10 cellular contexts compared by ENCODE assay signal in genomic region chr15:68205949-68206539, GRCh38. TPM values are rescaled to one million over a fixed set of nuclear protein-coding genes. Genes with fewer than 3 reads are reported as not detected.
DNase-seq lines count a peak whose midpoint lies in the region; ATAC-seq, FAIRE-seq and TF ChIP-seq lines count a peak whose summit lies in the region.
"Had no signal": no experiment of that assay in that cellular context is flagged by ENCODE, and none has a peak within 500 bp of the region (broad histone marks: within the 10 kb centered on the region; RNA-seq: fewer than 3 reads in every experiment).

No MANE protein-coding gene starts in this region.

- 0 out of 2 replicates have a peak, but pooled peaks cover 9% of the 10 kb centered on the region for H4K20me1 ChIP-seq in K562 (replicated peaks; ENCODE audit: control insufficient read depth, insufficient read depth, low read length)
- no peaks in the 10 kb centered on the region for H4K20me1 ChIP-seq in Karpas-422 (ENCODE audit: insufficient read depth, low read depth, low read length)

- 0 out of 2 replicates have a peak, but pooled peaks have one; percentile 48 for TF ChIP-seq EP300 in K562 (IDR thresholded peaks at IDR 0.05; ENCODE audit: low read length)

- TF ChIP-seq RAD21 in K562 (CRISPR knock-in tag; conservative IDR thresholded peaks at IDR 0.05 in 1 of 2, IDR thresholded peaks at IDR 0.05 in 1 of 2) (no peak), liver (IDR thresholded peaks at IDR 0.05) (no peak)

- FAIRE-seq in K562 (lab: Jason Lieb, UNC): peak; percentile 88

- H2AFZ ChIP-seq in K562 (ENCODE audit: low read depth, low read length) (peak overlapping the region; percentile 32; the same call in 1 of the 2 replicates), Karpas-422 (ENCODE audit: low read length) (no peak overlapping the region)

- H3K27ac Mint-ChIP-seq in activated CD4-positive, alpha-beta T cell treated with anti-CD3 and anti-CD28 coated beads, Interleukin-2, amount 10 ng/mL, durations not matched to agents 7 days and 5 days: peak overlapping the region; percentile 83
- H3K27ac Mint-ChIP-seq in activated CD4-positive, alpha-beta T cell treated with anti-CD3 and anti-CD28 coated beads for 36 hours: no peak overlapping the region
- H3K27ac Mint-ChIP-seq: activated T-cell treated with anti-CD3 and anti-CD28 coated beads, Interleukin-2, amount 50 U/mL, for 72 hours had no signal

- ATAC-seq in activated CD4-positive, alpha-beta T cell treated with anti-CD3 and anti-CD28 coated beads for 36 hours: no peak
- ATAC-seq in K562 (peak; percentile 86), GM21447 (IDR thresholded peaks at IDR 0.05; ENCODE audit: unreplicated experiment) (no peak), GM18511 (IDR thresholded peaks at IDR 0.05; ENCODE audit: unreplicated experiment) (no peak)
- ATAC-seq: activated T-cell treated with anti-CD3 and anti-CD28 coated beads, Interleukin-2, amount 50 U/mL, for 72 hours had no signal

- H3K4me2 ChIP-seq in K562 (ENCODE audit: insufficient read depth, low read length) (peak overlapping the region; percentile 65), Karpas-422 (ENCODE audit: low read depth, low read length, poor library complexity, severe bottlenecking) (no peak overlapping the region)

- H3K27me3 Mint-ChIP-seq in activated CD4-positive, alpha-beta T cell treated with anti-CD3 and anti-CD28 coated beads, Interleukin-2, amount 10 ng/mL, durations not matched to agents 7 days and 5 days: no peaks in the 10 kb centered on the region
- no peaks in the 10 kb centered on the region for H3K27me3 Mint-ChIP-seq in activated CD4-positive, alpha-beta T cell treated with anti-CD3 and anti-CD28 coated beads for 36 hours

- H3K4me1 Mint-ChIP-seq in activated CD4-positive, alpha-beta T cell treated with anti-CD3 and anti-CD28 coated beads, Interleukin-2, amount 10 ng/mL, durations not matched to agents 7 days and 5 days: peaks cover 39% of the 10 kb centered on the region
- H3K4me1 Mint-ChIP-seq in activated CD4-positive, alpha-beta T cell treated with anti-CD3 and anti-CD28 coated beads for 36 hours: peaks cover 24% of the 10 kb centered on the region

- H3K9me3 Mint-ChIP-seq in activated CD4-positive, alpha-beta T cell treated with anti-CD3 and anti-CD28 coated beads, Interleukin-2, amount 10 ng/mL, durations not matched to agents 7 days and 5 days: no peaks in the 10 kb centered on the region
- no peaks in the 10 kb centered on the region for H3K9me3 Mint-ChIP-seq in activated CD4-positive, alpha-beta T cell treated with anti-CD3 and anti-CD28 coated beads for 36 hours (ENCODE audit: low read depth)
- H3K9me3 Mint-ChIP-seq: activated T-cell treated with anti-CD3 and anti-CD28 coated beads, Interleukin-2, amount 50 U/mL, for 72 hours had no signal

- H3K9me1 ChIP-seq in K562 (ENCODE audit: control insufficient read depth, insufficient read depth, low read length): no peaks in the 10 kb centered on the region

- POLR2A ChIA-PET in activated CD4-positive, alpha-beta T cell treated with anti-CD3 and anti-CD28 coated beads, Interleukin-2, amount 10 ng/mL, durations not matched to agents 7 days and 5 days (lab: Charles Lee): no interaction called here
- POLR2A ChIA-PET in activated CD4-positive, alpha-beta T cell treated with anti-CD3 and anti-CD28 coated beads for 36 hours (lab: Charles Lee): no interaction called here
- POLR2A ChIA-PET in K562 (lab: Yijun Ruan, JAX): interaction anchor here (0.6 to 1.3 kb wide), 4 partner anchors 11 to 312 kb away, joined by 3 to 4 read pairs (median 4); no protein-coding TSS in a partner anchor

- H3K27me3 ChIP-seq in K562 (ENCODE audit: control insufficient read depth in 2 of 2, insufficient read depth in 2 of 2, low read length in 2 of 2) (no peaks in the 10 kb centered on the region), liver (ENCODE audit: control insufficient read depth in 4 of 4, insufficient read depth in 4 of 4, low read length in 3 of 4) (no peaks in the 10 kb centered on the region), tibial artery (peaks cover 0 to 5% of the 10 kb centered on the region in 2 donors), Karpas-422 (ENCODE audit: low read length) (no peaks in the 10 kb centered on the region)

- BruUV-seq in K562 (replicated peaks; lab: Mats Ljungman, UMichigan): no TSS peak

- H3K4me3 ChIP-seq in K562 (peak overlapping the region; percentile 27; the same call in 1 of the 2 replicates), liver (ENCODE audit: low read depth in 1 of 3, low read length in 3 of 3) (peak overlapping the region in 1 of 3 donors; percentile 5), tibial artery (peak overlapping the region in 1 of 2 donors; percentile 1), Karpas-422 (ENCODE audit: low read length) (no peak overlapping the region)

- H3K36me3 Mint-ChIP-seq in activated CD4-positive, alpha-beta T cell treated with anti-CD3 and anti-CD28 coated beads, Interleukin-2, amount 10 ng/mL, durations not matched to agents 7 days and 5 days (ENCODE audit: low read depth): peaks cover 1% of the 10 kb centered on the region
- peaks cover 7% of the 10 kb centered on the region for H3K36me3 Mint-ChIP-seq in activated CD4-positive, alpha-beta T cell treated with anti-CD3 and anti-CD28 coated beads for 36 hours (ENCODE audit: low read depth)

- in situ Hi-C loops in K562 (cut with MboI): no loop called here

- no peaks in the 10 kb centered on the region for H3K9me3 ChIP-seq in K562 (replicated peaks; ENCODE audit: control insufficient read depth, insufficient read depth, low read depth, low read length)
- H3K9me3 ChIP-seq in liver (ENCODE audit: control insufficient read depth in 4 of 4, low read length in 3 of 4): no peaks in the 10 kb centered on the region
- H3K9me3 ChIP-seq in tibial artery: no peaks in the 10 kb centered on the region
- H3K9me3 ChIP-seq in Karpas-422 (ENCODE audit: low read length): no peaks in the 10 kb centered on the region

- 0 out of 2 replicates have a peak, but pooled peaks have one; percentile 37 for TF ChIP-seq POLR2A in K562 (conservative IDR thresholded peaks at IDR 0.05)

- TF ChIP-seq CTCF in K562 (IDR thresholded peaks at IDR 0.05 in 2 of 3, conservative IDR thresholded peaks at IDR 0.05 in 1 of 3; ENCODE audit: insufficient read depth in 2 of 3, low read depth in 1 of 3, low read length in 3 of 3): no peak
- TF ChIP-seq CTCF in liver (IDR thresholded peaks at IDR 0.05; ENCODE audit: low read depth, low read length, missing input control): no peak
- TF ChIP-seq CTCF in tibial artery (IDR thresholded peaks at IDR 0.05): no peak

- H3K79me2 ChIP-seq in K562 (ENCODE audit: control insufficient read depth, insufficient read depth, low read length): peaks cover 39% of the 10 kb centered on the region
- H3K79me2 ChIP-seq in Karpas-422 (ENCODE audit: low read length): peaks cover 23% of the 10 kb centered on the region

- intact Hi-C loops in activated CD4-positive, alpha-beta T cell treated with anti-CD3 and anti-CD28 coated beads for 36 hours (cut with DNase I, micrococcal nuclease): no loop called here
- intact Hi-C loops in K562 (cut with micrococcal nuclease): no loop called here
- intact Hi-C loops in tibial artery (cut with DNase I; ENCODE audit: low total_unique reads): loop anchor here (5.0 kb wide), 1 partner anchor 344 kb away; no protein-coding TSS in a partner anchor

- no peaks in the 10 kb centered on the region for H3K9me2 ChIP-seq in Karpas-422 (replicated peaks; ENCODE audit: insufficient read depth, low read length)

- peak overlapping the region; percentile 49 to 88 for H3K9ac ChIP-seq in K562 (ENCODE audit: insufficient read depth in 1 of 2, low read depth in 2 of 2, low read length in 2 of 2)
- no peak overlapping the region for H3K9ac ChIP-seq in liver (ENCODE audit: low read depth in 1 of 2, low read length in 2 of 2)
- no peak overlapping the region for H3K9ac ChIP-seq in Karpas-422 (ENCODE audit: low read length)

- CTCF ChIA-PET in activated CD4-positive, alpha-beta T cell treated with anti-CD3 and anti-CD28 coated beads, Interleukin-2, amount 10 ng/mL, durations not matched to agents 7 days and 5 days (lab: Charles Lee): interaction anchor here (1.0 kb wide), 1 partner anchor 11 kb away, joined by 6 read pairs; no protein-coding TSS in a partner anchor
- CTCF ChIA-PET in activated CD4-positive, alpha-beta T cell treated with anti-CD3 and anti-CD28 coated beads for 36 hours (lab: Charles Lee): interaction anchor here (0.6 to 1.0 kb wide), 2 partner anchors 10 to 15 kb away, joined by 3 read pairs; no protein-coding TSS in a partner anchor
- CTCF ChIA-PET in K562 (lab: Yijun Ruan, JAX; ENCODE audit: low intra/inter-chr PET ratio): no interaction called here

- WGBS in K562 (ENCODE audit: insufficient coverage, low coverage, missing lambda C conversion rate): 47% methylated on average over 10 of the region's 14 CpGs
- 76% methylated on average over 14 of the region's 14 CpGs for WGBS in liver

- H3K4me1 ChIP-seq in K562 (replicated peaks in 1 of 2; ENCODE audit: control insufficient read depth in 2 of 2, insufficient read depth in 2 of 2, low read length in 2 of 2) (peaks cover 14 to 42% of the 10 kb centered on the region in 2 experiments), liver (ENCODE audit: control insufficient read depth in 4 of 4, insufficient read depth in 4 of 4, low read length in 3 of 4) (peaks cover 11 to 31% (median 20%) of the 10 kb centered on the region in 4 donors), tibial artery (peaks cover 0 to 27% (median 10%) of the 10 kb centered on the region in 4 donors), Karpas-422 (ENCODE audit: low read length) (peaks cover 29% of the 10 kb centered on the region)

- H3K36me3 ChIP-seq in K562 (ENCODE audit: control insufficient read depth, insufficient read depth, low read length) (peaks cover 62% of the 10 kb centered on the region; the same call in 2 of the 3 replicates), liver (ENCODE audit: control insufficient read depth in 4 of 4, insufficient read depth in 3 of 4, low read depth in 1 of 4, low read length in 3 of 4) (no peaks in the 10 kb centered on the region), tibial artery (no peaks in the 10 kb centered on the region), Karpas-422 (ENCODE audit: insufficient read depth, low read length) (no peaks in the 10 kb centered on the region)

- peak overlapping the region; percentile 30 for H3K4me3 Mint-ChIP-seq in activated CD4-positive, alpha-beta T cell treated with anti-CD3 and anti-CD28 coated beads, Interleukin-2, amount 10 ng/mL, durations not matched to agents 7 days and 5 days
- no peak overlapping the region for H3K4me3 Mint-ChIP-seq in activated CD4-positive, alpha-beta T cell treated with anti-CD3 and anti-CD28 coated beads for 36 hours

- H3K27ac ChIP-seq in K562 (ENCODE audit: extremely low read depth, low read depth, low read length) (peak overlapping the region; percentile 75), liver (ENCODE audit: low read depth in 1 of 2, low read length in 2 of 2) (peak overlapping the region; percentile 16 to 60), tibial artery (no peak overlapping the region), Karpas-422 (ENCODE audit: low read length) (no peak overlapping the region)

- DNase-seq in activated CD4-positive, alpha-beta T cell treated with anti-CD3 and anti-CD28 coated beads, Interleukin-2, amount 10 ng/mL, durations not matched to agents 7 days and 5 days: no peak
- no peak for DNase-seq in activated CD4-positive, alpha-beta T cell treated with anti-CD3 and anti-CD28 coated beads for 36 hours
- DNase-seq in K562 (ENCODE audit: extremely low read depth in 1 of 4, low spot score in 3 of 4) (peak; percentile 71 to 84 (median 77)), tibial artery (peak; percentile 72 to 79), Karpas-422 (no peak)
- DNase-seq: activated T-cell treated with anti-CD3 and anti-CD28 coated beads, Interleukin-2, amount 50 U/mL, for 72 hours; NCI-H82 had no signal

RNA-seq across cellular contexts. Expression of gene CALML4, which starts 0.9 kb away (rescaled TPM):
- total RNA-seq in activated CD4-positive, alpha-beta T cell treated with anti-CD3 and anti-CD28 coated beads, Interleukin-2, amount 10 ng/mL, durations not matched to agents 7 days and 5 days: 10 to 100 TPM; 11.2 to 13.5 TPM
- 1 to 10 TPM; 6.8 to 9.2 TPM for total RNA-seq in activated CD4-positive, alpha-beta T cell treated with anti-CD3 and anti-CD28 coated beads for 36 hours
- total RNA-seq in K562 (2011; cell fraction: chromatin; rRNA removed; ENCODE audit: low replicate concordance): 41.4 and 49.7 TPM in 2 replicates
- total RNA-seq in K562 (2011; cell fraction: nucleolus; rRNA removed): 19.3 and 20.3 TPM in 2 replicates
- 29.4 and 47.2 TPM in 2 replicates for total RNA-seq in K562 (2011; cell fraction: nucleoplasm; rRNA removed)
- total RNA-seq in K562 (2014; rRNA removed) (7.6 and 8.7 TPM in 2 replicates), K562 (2014; rRNA removed; fragmentation: Illumina TruSeq; extraction: Trizol) (15.5 and 19.8 TPM in 2 replicates), K562 (2015; rRNA removed; fragmentation: Illumina TruSeq; extraction: Trizol) (16.7 and 17.4 TPM in 2 replicates), K562 (2021) (6.3 and 6.5 TPM in 2 replicates), liver (1 to 10 TPM; 6.2 to 8.0 TPM)
- polyA plus RNA-seq in K562 (2011; rRNA removed) (16.9 and 18.2 TPM in 2 replicates), K562 (2014; fragmentation: Illumina TruSeq; extraction: Trizol) (20.8 and 24.4 TPM in 2 replicates), K562 (2014; fragmentation: Nextera tagmentation; extraction: Ambion mirVana) (1 to 10 TPM; 2.8 to 3.8 TPM), K562 (2014; rRNA removed) (15.6 and 30.6 TPM in 2 replicates), liver (1 to 10 TPM; 3.6 to 6.8 TPM)
- polyA plus RNA-seq in K562 (2011; cell fraction: cytosol; rRNA removed): 2.6 and 3.5 TPM in 2 replicates
- 11.0 and 16.7 TPM in 2 replicates for polyA plus RNA-seq in K562 (2011; cell fraction: nucleus; rRNA removed)
- 6.4 and 11.6 TPM in 2 replicates for polyA plus RNA-seq in K562 (2012)
- polyA minus RNA-seq in K562 (2011; rRNA and poly(A)+ RNA removed): 6.1 and 7.6 TPM in 2 replicates
- 0.73 and 1.2 TPM in 2 replicates for polyA minus RNA-seq in K562 (2011; cell fraction: cytosol; rRNA and poly(A)+ RNA removed)
- 3.6 and 6.1 TPM in 2 replicates for polyA minus RNA-seq in K562 (2011; cell fraction: nucleus; rRNA and poly(A)+ RNA removed)
- total RNA-seq in Karpas-422 (2014; rRNA removed; shearing (Covaris generic); ENCODE audit: low replicate concordance): 3.0 and 7.0 TPM in 2 replicates

RNA-seq across cellular contexts. Expression of gene CLN6, which starts 23.5 kb away (rescaled TPM):
- total RNA-seq in activated CD4-positive, alpha-beta T cell treated with anti-CD3 and anti-CD28 coated beads, Interleukin-2, amount 10 ng/mL, durations not matched to agents 7 days and 5 days: 10 to 100 TPM; 57.6 to 61.9 TPM
- 10 to 100 TPM; 45.1 to 48.2 TPM for total RNA-seq in activated CD4-positive, alpha-beta T cell treated with anti-CD3 and anti-CD28 coated beads for 36 hours
- total RNA-seq in K562 (2011; cell fraction: chromatin; rRNA removed; ENCODE audit: low replicate concordance): 161 and 267 TPM in 2 replicates
- 171 and 189 TPM in 2 replicates for total RNA-seq in K562 (2011; cell fraction: nucleolus; rRNA removed)
- total RNA-seq in K562 (2011; cell fraction: nucleoplasm; rRNA removed): 182 and 254 TPM in 2 replicates
- total RNA-seq in K562 (2014; rRNA removed): 25.8 and 32.5 TPM in 2 replicates
- total RNA-seq in K562 (2014; rRNA removed; fragmentation: Illumina TruSeq; extraction: Trizol): 22.3 and 24.8 TPM in 2 replicates
- total RNA-seq in K562 (2015; rRNA removed; fragmentation: Illumina TruSeq; extraction: Trizol): 34.8 and 39.3 TPM in 2 replicates
- total RNA-seq in K562 (2021): 51.6 and 53.3 TPM in 2 replicates
- polyA plus RNA-seq in K562 (2011; rRNA removed): 46.0 and 47.3 TPM in 2 replicates
- polyA plus RNA-seq in K562 (2011; cell fraction: cytosol; rRNA removed): 70.0 and 134 TPM in 2 replicates
- polyA plus RNA-seq in K562 (2011; cell fraction: nucleus; rRNA removed): 68.6 and 106 TPM in 2 replicates
- polyA plus RNA-seq in K562 (2012): 36.7 and 38.9 TPM in 2 replicates
- polyA plus RNA-seq in K562 (2014; fragmentation: Illumina TruSeq; extraction: Trizol): 42.6 and 49.8 TPM in 2 replicates
- polyA plus RNA-seq in K562 (2014; fragmentation: Nextera tagmentation; extraction: Ambion mirVana): under 1 TPM; 0.71 to 0.77 TPM
- polyA plus RNA-seq in K562 (2014; rRNA removed): 47.5 and 60.1 TPM in 2 replicates
- 60.0 and 111 TPM in 2 replicates for polyA minus RNA-seq in K562 (2011; rRNA and poly(A)+ RNA removed)
- 26.9 and 47.0 TPM in 2 replicates for polyA minus RNA-seq in K562 (2011; cell fraction: cytosol; rRNA and poly(A)+ RNA removed)
- 38.7 and 49.0 TPM in 2 replicates for polyA minus RNA-seq in K562 (2011; cell fraction: nucleus; rRNA and poly(A)+ RNA removed)
- 10 to 100 TPM; 17.4 to 21.2 TPM for total RNA-seq in liver
- 10 to 100 TPM in 1 of 2 donors, 1 to 10 TPM in 1; 7.2 to 13.3 TPM for polyA plus RNA-seq in liver
- total RNA-seq in Karpas-422 (2014; rRNA removed; shearing (Covaris generic); ENCODE audit: low replicate concordance): 30.2 and 80.0 TPM in 2 replicates

Comparison
In these comparisons a context has a peak if more than half of its experiments do, and no peak if none do; other contexts are left out.
1. DNase-seq: peak in K562 (4 of 4) and tibial artery (2 of 2); none in activated CD4-positive, alpha-beta T cell treated with anti-CD3 and anti-CD28 coated beads, Interleukin-2, amount 10 ng/mL, durations not matched to agents 7 days and 5 days (single experiment), activated CD4-positive, alpha-beta T cell treated with anti-CD3 and anti-CD28 coated beads for 36 hours (single experiment) and Karpas-422 (single experiment).
2. H3K27ac ChIP-seq: peak in K562 (single experiment) and liver (2 of 2); none in tibial artery (0 of 2) and Karpas-422 (single experiment).
3. H3K9ac ChIP-seq: peak in K562 (2 of 2); none in liver (0 of 2) and Karpas-422 (single experiment).